Comparison of ENCODE assay signal across 28 cellular contexts in the genomic region with DNA sequence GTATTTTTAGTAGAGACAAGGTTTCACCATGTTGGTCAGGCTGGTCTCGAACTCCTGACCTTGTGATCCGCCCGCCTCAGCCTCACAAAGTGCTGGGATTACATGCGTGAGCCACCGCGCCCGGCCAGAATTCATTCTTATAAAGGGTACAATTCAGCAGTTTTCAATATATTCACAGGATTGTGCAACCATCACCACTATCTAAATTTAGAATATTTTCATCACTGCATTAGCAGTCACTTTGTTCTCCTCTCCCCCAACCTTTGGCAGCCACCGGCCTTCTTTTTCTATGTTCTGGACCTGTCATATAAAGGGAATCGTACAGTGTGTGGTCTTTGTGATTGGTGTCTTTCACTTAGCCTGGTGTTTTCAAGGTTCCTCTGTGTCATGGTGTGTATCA. TPM values are rescaled to one million over a fixed set of nuclear protein-coding genes. Genes with fewer than 3 reads are reported as not detected.
DNase-seq lines count a peak whose midpoint lies in the region; ATAC-seq and TF ChIP-seq lines count a peak whose summit lies in the region.
"Had no signal": no experiment of that assay in that cellular context is flagged by ENCODE, and none has a peak within 500 bp of the region (broad histone marks: within the 10 kb centered on the region; RNA-seq: fewer than 3 reads in every experiment).

No MANE protein-coding gene starts in this region.

- no peak overlapping the region for H3K23ac ChIP-seq in IMR-90 (ENCODE audit: low read depth, low read length)

- H3K4me2 ChIP-seq in IMR-90 (ENCODE audit: low read depth, low read length) (no peak overlapping the region), parathyroid adenoma (ENCODE audit: low read length) (no peak overlapping the region)
- H3K4me2 ChIP-seq: hepatocyte, KMS-11, smooth muscle cell had no signal

- H4K8ac ChIP-seq in IMR-90 (ENCODE audit: low read depth in 2 of 2, low read length in 2 of 2), result no peak overlapping the region

- no peak overlapping the region for H3K4me3 Mint-ChIP-seq in stimulated activated effector memory CD8-positive, alpha-beta T cell treated with anti-CD3 and anti-CD28 coated beads, Interleukin-12 subunit alpha, Interleukin-12 subunit beta, amount 100 ng/mL, for 72 hours
- H3K4me3 Mint-ChIP-seq: immature natural killer cell; natural killer cell treated with Interleukin-12 subunit alpha and Interleukin-12 subunit beta and Interleukin-15 and Interleukin-18, amount 100 ng/mL, for 72 hours; T-helper 17 cell had no signal

- no peak for ATAC-seq in IMR-90 (ENCODE audit: low read depth)
- no peak for ATAC-seq in stimulated activated effector memory CD8-positive, alpha-beta T cell treated with anti-CD3 and anti-CD28 coated beads, Interleukin-12 subunit alpha, Interleukin-12 subunit beta, amount 100 ng/mL, for 72 hours
- ATAC-seq: HCT116; natural killer cell treated with Interleukin-12 subunit alpha and Interleukin-12 subunit beta and Interleukin-15 and Interleukin-18, amount 100 ng/mL, for 72 hours; PC-3; stimulated activated naive CD8-positive, alpha-beta T cell treated with anti-CD3 and anti-CD28 coated beads, Interleukin-15, Interleukin-2, amounts not matched to agents 100 U/mL and 50 U/mL, for 24 hours; T-helper 17 cell had no signal

- H3K9me3 ChIP-seq in IMR-90 (ENCODE audit: control insufficient read depth, insufficient read depth, low read length) (0 out of 2 replicates have a peak, but pooled peaks cover 2% of the 10 kb centered on the region), parathyroid adenoma (ENCODE audit: control insufficient read depth, low read length) (no peaks in the 10 kb centered on the region)
- H3K9me3 ChIP-seq: breast epithelium had no signal

- H3K27ac Mint-ChIP-seq in stimulated activated effector memory CD8-positive, alpha-beta T cell treated with anti-CD3 and anti-CD28 coated beads, Interleukin-12 subunit alpha, Interleukin-12 subunit beta, amount 100 ng/mL, for 72 hours, result no peak overlapping the region
- H3K27ac Mint-ChIP-seq: immature natural killer cell; natural killer cell treated with Interleukin-12 subunit alpha and Interleukin-12 subunit beta and Interleukin-15 and Interleukin-18, amount 100 ng/mL, for 72 hours; T-helper 17 cell had no signal

- no peak overlapping the region for H4K91ac ChIP-seq in IMR-90 (ENCODE audit: insufficient read depth, low read depth, low read length)

- H3K56ac ChIP-seq in IMR-90 (ENCODE audit: extremely low read depth, insufficient read depth, low read length), result no peak overlapping the region

- H2AK5ac ChIP-seq in IMR-90 (ENCODE audit: low read depth, low read length), result no peak overlapping the region

- peaks cover 11% of the 10 kb centered on the region for H3K4me1 Mint-ChIP-seq in stimulated activated effector memory CD8-positive, alpha-beta T cell treated with anti-CD3 and anti-CD28 coated beads, Interleukin-12 subunit alpha, Interleukin-12 subunit beta, amount 100 ng/mL, for 72 hours

- H2BK120ac ChIP-seq in IMR-90 (ENCODE audit: low read depth, low read length), result no peak overlapping the region

- H3K4me1 ChIP-seq in IMR-90 (ENCODE audit: control insufficient read depth, insufficient read depth, low read length), result peaks cover 30% of the 10 kb centered on the region
- H3K4me1 ChIP-seq in parathyroid adenoma, result peaks cover 36% of the 10 kb centered on the region
- H3K4me1 ChIP-seq: breast epithelium had no signal

- dilution Hi-C loops in IMR-90 (cut with HindIII; ENCODE audit: low sequenced_read_pairs, unreplicated experiment), result no loop called here

- H3K27me3 ChIP-seq in IMR-90 (ENCODE audit: control insufficient read depth, insufficient read depth, low read length) (no peaks in the 10 kb centered on the region), parathyroid adenoma (ENCODE audit: control insufficient read depth, insufficient read depth, low read length) (no peaks in the 10 kb centered on the region)
- H3K27me3 ChIP-seq: breast epithelium, hepatocyte had no signal

- peaks cover 34 to 90% of the 10 kb centered on the region in 2 experiments for H3K79me1 ChIP-seq in IMR-90 (ENCODE audit: low read depth in 1 of 2, low read length in 2 of 2)

- H4K5ac ChIP-seq in IMR-90 (ENCODE audit: low read depth, low read length), result no peak overlapping the region

- peaks cover 82% of the 10 kb centered on the region for H4K20me1 ChIP-seq in IMR-90 (ENCODE audit: insufficient read depth, low read length)

- H2BK20ac ChIP-seq in IMR-90 (ENCODE audit: low read depth, low read length), result no peak overlapping the region

- H2AFZ ChIP-seq in IMR-90 (replicated peaks; ENCODE audit: low read length, poor library complexity), result no peak overlapping the region
- H2AFZ ChIP-seq in parathyroid adenoma, result no peak overlapping the region
- H2AFZ ChIP-seq: hepatocyte had no signal

- 89% methylated on average over 4 of the region's 9 CpGs; no CpG with 5 or more reads in 1 of the 2 experiments for WGBS in IMR-90 (ENCODE audit: extremely low coverage in 2 of 2, insufficient read length in 1 of 2), 2 experiments

- peak; percentile 23 for DNase-seq in IMR-90
- DNase-seq in RPMI8226, result peak; percentile 21
- peak; percentile 48 for DNase-seq in fibroblast of mammary gland (ENCODE audit: low read depth)
- DNase-seq in islet precursor cell, result no peak
- no peak for DNase-seq in NCI-H1694 treated with DMSO at 0.1 percent for 48 hours (lab: John Stamatoyannopoulos, UW)
- no peak for DNase-seq in stimulated activated effector memory CD8-positive, alpha-beta T cell treated with anti-CD3 and anti-CD28 coated beads, Interleukin-12 subunit alpha, Interleukin-12 subunit beta, amount 100 ng/mL, for 72 hours (ENCODE audit: low spot score in 2 of 2)
- no peak for DNase-seq in RWPE1 (ENCODE audit: low spot score)
- DNase-seq: activated CD8-positive, alpha-beta memory T cell treated with anti-CD3 and anti-CD28 coated beads, Interleukin-2, amount 50 U/mL, for 4 hours; activated gamma-delta T cell; EL; immature natural killer cell; midbrain; NCI-H1930; NCI-H2227 treated with DMSO at 0.1 percent for 48 hours; NCI-H774; PC-3; stimulated activated CD4-positive, alpha-beta T cell treated with anti-CD3 and anti-CD28 coated beads, Interleukin-4, amount 100 ng/mL, for 1 hour; stimulated activated naive CD8-positive, alpha-beta T cell treated with anti-CD3 and anti-CD28 coated beads, Interleukin-15, Interleukin-2, amounts not matched to agents 100 U/mL and 50 U/mL, for 24 hours; T-helper 17 cell had no signal

- H2BK15ac ChIP-seq in IMR-90 (ENCODE audit: low read depth, low read length), result no peak overlapping the region

- H3K14ac ChIP-seq in IMR-90 (replicated peaks; ENCODE audit: low read depth, low read length), result no peak overlapping the region

- peaks cover 38% of the 10 kb centered on the region for H3K9me1 ChIP-seq in IMR-90 (ENCODE audit: insufficient read depth, low read length)

- intact Hi-C loops in IMR-90 (cut with micrococcal nuclease), result no loop called here

- peaks cover 11% of the 10 kb centered on the region for H3K79me2 ChIP-seq in parathyroid adenoma

- no peak overlapping the region for H2AK9ac ChIP-seq in IMR-90 (replicated peaks; ENCODE audit: low read depth, low read length, poor library complexity)

- no TSS peak for BruUV-seq in IMR-90 (replicated peaks; lab: Mats Ljungman, UMichigan)

- POLR2A ChIA-PET in IMR-90 (lab: Charles Lee; ENCODE audit: unreplicated experiment), result no interaction called here
- POLR2A ChIA-PET in RWPE1 (lab: Yijun Ruan, JAX; ENCODE audit: low non-redundant PET), result no interaction called here

- H3K9ac ChIP-seq in IMR-90 (ENCODE audit: low read depth, low read length), result no peak overlapping the region
- no peak overlapping the region for H3K9ac ChIP-seq in parathyroid adenoma
- H3K9ac ChIP-seq: KMS-11 had no signal

- no peaks in the 10 kb centered on the region for H3K36me3 Mint-ChIP-seq in stimulated activated effector memory CD8-positive, alpha-beta T cell treated with anti-CD3 and anti-CD28 coated beads, Interleukin-12 subunit alpha, Interleukin-12 subunit beta, amount 100 ng/mL, for 72 hours
- H3K36me3 Mint-ChIP-seq: immature natural killer cell; natural killer cell treated with Interleukin-12 subunit alpha and Interleukin-12 subunit beta and Interleukin-15 and Interleukin-18, amount 100 ng/mL, for 72 hours had no signal

- H3K18ac ChIP-seq in IMR-90 (ENCODE audit: low read depth, low read length), result no peak overlapping the region

- TF ChIP-seq RAD21 in IMR-90 (IDR thresholded peaks at IDR 0.05; ENCODE audit: low read length), result no peak

- no peaks in the 10 kb centered on the region for H3K9me3 Mint-ChIP-seq in stimulated activated effector memory CD8-positive, alpha-beta T cell treated with anti-CD3 and anti-CD28 coated beads, Interleukin-12 subunit alpha, Interleukin-12 subunit beta, amount 100 ng/mL, for 72 hours
- H3K9me3 Mint-ChIP-seq: immature natural killer cell; natural killer cell treated with Interleukin-12 subunit alpha and Interleukin-12 subunit beta and Interleukin-15 and Interleukin-18, amount 100 ng/mL, for 72 hours had no signal

- H3K4ac ChIP-seq in IMR-90 (ENCODE audit: low read depth, low read length), result no peak overlapping the region

- CTCF ChIA-PET in IMR-90 (lab: Yijun Ruan, JAX), result no interaction called here
- CTCF ChIA-PET in RWPE1 (lab: Yijun Ruan, JAX), result no interaction called here

- no peak overlapping the region for H2BK5ac ChIP-seq in IMR-90 (ENCODE audit: low read depth, low read length, poor library complexity, severe bottlenecking)

- in situ Hi-C loops in IMR-90 (cut with MboI; ENCODE audit: low sequenced_read_pairs), result no loop called here

- H3K4me3 ChIP-seq in IMR-90 (ENCODE audit: insufficient read depth, low read depth, low read length) (no peak overlapping the region), fibroblast of mammary gland (ENCODE audit: control insufficient read depth, low read depth, low read length) (no peak overlapping the region), parathyroid adenoma (ENCODE audit: low read depth, low read length) (no peak overlapping the region)
- H3K4me3 ChIP-seq: breast epithelium, coronary artery, hepatocyte, smooth muscle cell had no signal

- H3K36me3 ChIP-seq in IMR-90 (ENCODE audit: control insufficient read depth, insufficient read depth, low read length) (0 out of 2 replicates have a peak, but pooled peaks cover 2% of the 10 kb centered on the region), parathyroid adenoma (ENCODE audit: control insufficient read depth, insufficient read depth, low read length) (no peaks in the 10 kb centered on the region)
- H3K36me3 ChIP-seq: breast epithelium had no signal

- TF ChIP-seq POLR2A in IMR-90 (IDR thresholded peaks at IDR 0.05; ENCODE audit: low read depth, low read length), result no peak

- H3K27ac ChIP-seq in IMR-90 (ENCODE audit: insufficient read depth, low read length) (no peak overlapping the region), parathyroid adenoma (peak overlapping the region; percentile 89), RWPE1 (no peak overlapping the region)
- H3K27ac ChIP-seq: breast epithelium, C4-2B, coronary artery, hepatocyte, KMS-11 had no signal

- no peak for TF ChIP-seq CTCF in IMR-90 (conservative IDR thresholded peaks at IDR 0.05; ENCODE audit: low read depth, low read length)
- no peak for TF ChIP-seq CTCF in fibroblast of mammary gland (conservative IDR thresholded peaks at IDR 0.05; ENCODE audit: control insufficient read depth, insufficient read depth, low read depth, low read length)
- no peak for TF ChIP-seq CTCF in parathyroid adenoma (IDR thresholded peaks at IDR 0.05)
- no peak for TF ChIP-seq CTCF in RWPE1 (conservative IDR thresholded peaks at IDR 0.05; ENCODE audit: low read depth)

RNA-seq across cellular contexts. Expression of a gene that starts 40.7 kb away (rescaled TPM):
- total RNA-seq in IMR-90 (2012; rRNA removed), result 0.72 and 1.1 TPM in 2 replicates
- polyA plus RNA-seq in IMR-90 (2012; rRNA removed), result 9.5 and 11.1 TPM in 2 replicates
- polyA plus RNA-seq in IMR-90 (2012; cell fraction: cytosol; rRNA removed), result 12.0 and 13.9 TPM in 2 replicates
- 26.5 and 34.3 TPM in 2 replicates for polyA plus RNA-seq in IMR-90 (2012; cell fraction: nucleus; rRNA removed; ENCODE audit: low replicate concordance)

Comparison
In these comparisons a context has a peak if more than half of its experiments do, and no peak if none do; other contexts are left out.
1. DNase-seq: peak in IMR-90 (single experiment), RPMI8226 (single experiment) and fibroblast of mammary gland (single experiment); none in islet precursor cell (single experiment), NCI-H1694 treated with DMSO at 0.1 percent for 48 hours (single experiment), stimulated activated effector memory CD8-positive, alpha-beta T cell treated with anti-CD3 and anti-CD28 coated beads, Interleukin-12 subunit alpha, Interleukin-12 subunit beta, amount 100 ng/mL, for 72 hours (0 of 2) and RWPE1 (single experiment).